9 cellular contexts compared by ENCODE assay signal in genomic region chr7:151244871-151245346, GRCh38. TPM values are rescaled to one million over a fixed set of nuclear protein-coding genes. Genes with fewer than 3 reads are reported as not detected.
A peak's percentile ranks its signal among the peaks of the same experiment; 100 is the strongest.
DNase-seq lines count a peak whose midpoint lies in the region; ATAC-seq and TF ChIP-seq lines count a peak whose summit lies in the region.
"Had no signal": no experiment of that assay in that cellular context is flagged by ENCODE, and none has a peak within 500 bp of the region (broad histone marks: within the 10 kb centered on the region; RNA-seq: fewer than 3 reads in every experiment).

No MANE protein-coding gene starts in this region.

- ATAC-seq in gastroesophageal sphincter (no peak), HG02852 (IDR thresholded peaks at IDR 0.05; ENCODE audit: unreplicated experiment) (no peak)

- 40% methylated on average over 15 of the region's 15 CpGs for WGBS in SK-N-SH (ENCODE audit: low lambda C conversion rate)
- no CpG with 5 or more reads among the region's 15 CpGs for whole genome bisulfite sequencing in gastroesophageal sphincter (ENCODE audit: low coverage in 1 of 2), 2 donors

- H2AFZ ChIP-seq in SK-N-SH (ENCODE audit: low read depth) = no peak overlapping the region

- peaks cover 23% of the 10 kb centered on the region for H3K79me2 ChIP-seq in SK-N-SH (ENCODE audit: insufficient read depth)

- H3K36me3 ChIP-seq in SK-N-SH (replicated peaks in 1 of 2; ENCODE audit: control insufficient read depth in 1 of 2, insufficient read depth in 2 of 2, low read length in 1 of 2) (peaks cover 9 to 31% of the 10 kb centered on the region in 2 experiments), gastroesophageal sphincter (peaks cover 0 to 28% of the 10 kb centered on the region in 2 donors), skeletal muscle tissue (ENCODE audit: control insufficient read depth in 3 of 3, insufficient read depth in 3 of 3, low read length in 3 of 3) (peaks cover 23 to 24% (median 24%) of the 10 kb centered on the region in 3 donors)

- POLR2A ChIA-PET in SK-N-SH (lab: Yijun Ruan, JAX) = interaction anchor here (0.6 to 3.7 kb wide), 3 partner anchors 8 to 18 kb away, joined by 3 to 20 read pairs (median 18); partner anchors contain the start of genes ABCF2 and CHPF2

- TF ChIP-seq CTCF in SK-N-SH (IDR thresholded peaks at IDR 0.05) = no peak
- TF ChIP-seq CTCF in gastroesophageal sphincter (IDR thresholded peaks at IDR 0.05) = no peak

- peaks cover 20% of the 10 kb centered on the region for H4K20me1 ChIP-seq in SK-N-SH (ENCODE audit: insufficient read depth)

- no peak for TF ChIP-seq RAD21 in SK-N-SH (IDR thresholded peaks at IDR 0.05; ENCODE audit: low read length)

- no peaks in the 10 kb centered on the region for H3K9me2 ChIP-seq in SK-N-SH

- H3K4me3 ChIP-seq in SK-N-SH (ENCODE audit: low read depth in 2 of 2, low read length in 1 of 2) = peak overlapping the region; percentile 39 to 46
- H3K4me3 ChIP-seq in gastroesophageal sphincter = peak overlapping the region; percentile 2 to 75
- peak overlapping the region; percentile 23 to 67 (median 28) for H3K4me3 ChIP-seq in skeletal muscle tissue (ENCODE audit: low read length in 3 of 3)

- TF ChIP-seq EP300 in SK-N-SH (IDR thresholded peaks at IDR 0.05; ENCODE audit: borderline replicate concordance in 1 of 2, low read depth in 1 of 2, low read length in 1 of 2) (no peak), gastroesophageal sphincter (IDR thresholded peaks at IDR 0.05) (no peak)

- H3K9ac ChIP-seq in SK-N-SH = no peak overlapping the region
- H3K9ac ChIP-seq in skeletal muscle tissue (ENCODE audit: low read depth in 1 of 3, low read length in 3 of 3) = peak overlapping the region in 2 of 3 donors; percentile 43 to 97

- peaks cover 37 to 50% of the 10 kb centered on the region in 2 experiments for H3K4me1 ChIP-seq in SK-N-SH (ENCODE audit: control insufficient read depth in 1 of 2, insufficient read depth in 2 of 2, low read depth in 1 of 2, low read length in 1 of 2)
- H3K4me1 ChIP-seq in gastroesophageal sphincter = peaks cover 0 to 71% (median 38%) of the 10 kb centered on the region in 3 donors
- H3K4me1 ChIP-seq in skeletal muscle tissue (ENCODE audit: control insufficient read depth in 3 of 3, insufficient read depth in 3 of 3, low read length in 3 of 3) = peaks cover 52 to 60% (median 52%) of the 10 kb centered on the region in 3 donors

- peak overlapping the region; percentile 90 for H3K4me2 ChIP-seq in SK-N-SH

- H3F3A ChIP-seq in SK-N-SH (replicated peaks; ENCODE audit: insufficient read depth) = peaks cover 39% of the 10 kb centered on the region

- TF ChIP-seq POLR2A in gastroesophageal sphincter (IDR thresholded peaks at IDR 0.05) = no peak

- H3K27ac ChIP-seq in SK-N-SH (ENCODE audit: low read depth in 2 of 2, low read length in 1 of 2) (peak overlapping the region in 1 of 2 experiments; percentile 59; a peak in 1 of 4 replicates), gastroesophageal sphincter (peak overlapping the region in 3 of 4 donors; percentile 92 to 96 (median 96)), skeletal muscle tissue (ENCODE audit: low read depth, low read length) (peak overlapping the region; percentile 97)
- H3K27ac ChIP-seq: 22Rv1 had no signal

- H3K9me3 ChIP-seq in SK-N-SH = no peaks in the 10 kb centered on the region
- no peaks in the 10 kb centered on the region for H3K9me3 ChIP-seq in gastroesophageal sphincter
- H3K9me3 ChIP-seq in skeletal muscle tissue (ENCODE audit: control insufficient read depth in 3 of 3, low read length in 3 of 3) = no peaks in the 10 kb centered on the region

- CTCF ChIA-PET in SK-N-SH (lab: Yijun Ruan, JAX) = interaction anchor here (0.7 to 6.2 kb wide), 55 partner anchors 8 to 389 kb away, joined by 3 to 122 read pairs (median 7); partner anchors contain the start of genes ABCF2, ASB10, CHPF2 and H2BK1

- H3K27me3 ChIP-seq in SK-N-SH (ENCODE audit: insufficient read depth) (no peaks in the 10 kb centered on the region), gastroesophageal sphincter (peaks cover 12% of the 10 kb centered on the region), skeletal muscle tissue (ENCODE audit: control insufficient read depth in 3 of 3, insufficient read depth in 3 of 3, low read length in 3 of 3) (peaks cover 0 to 7% (median 0%) of the 10 kb centered on the region in 3 donors)

- peak; percentile 59 for DNase-seq in DMS53 (lab: John Stamatoyannopoulos, UW)
- no peak for DNase-seq in DMS53 treated with DMSO at 0.1 percent for 48 hours (lab: John Stamatoyannopoulos, UW; ENCODE audit: unreplicated experiment)
- peak; percentile 76 for DNase-seq in SK-N-SH
- DNase-seq in NCI-H2029 (lab: John Stamatoyannopoulos, UW) = no peak
- DNase-seq in GOT3 (lab: John Stamatoyannopoulos, UW) = no peak

TF ChIP-seq in SK-N-SH, 30 proteins besides CTCF, POLR2A, EP300 and RAD21:
- TF ChIP-seq MXI1 (IDR thresholded peaks at IDR 0.05; ENCODE audit: low read depth, low read length) (no peak), FOXM1 (IDR thresholded peaks at IDR 0.05; ENCODE audit: low read depth) (no peak), ELF1 (IDR thresholded peaks at IDR 0.05) (no peak), NFIC (IDR thresholded peaks at IDR 0.05; ENCODE audit: borderline replicate concordance) (no peak), FOXJ3 (CRISPR knock-in tag; IDR thresholded peaks at IDR 0.05) (no peak), TAF1 (IDR thresholded peaks at IDR 0.05; ENCODE audit: borderline replicate concordance, low read depth, low read length) (no peak), SMC3 (IDR thresholded peaks at IDR 0.05; ENCODE audit: low read depth, low read length) (no peak), EZH2phosphoT487 (IDR thresholded peaks at IDR 0.05; ENCODE audit: borderline replicate concordance, low read depth) (no peak)
- TF ChIP-seq, protein P1, sequence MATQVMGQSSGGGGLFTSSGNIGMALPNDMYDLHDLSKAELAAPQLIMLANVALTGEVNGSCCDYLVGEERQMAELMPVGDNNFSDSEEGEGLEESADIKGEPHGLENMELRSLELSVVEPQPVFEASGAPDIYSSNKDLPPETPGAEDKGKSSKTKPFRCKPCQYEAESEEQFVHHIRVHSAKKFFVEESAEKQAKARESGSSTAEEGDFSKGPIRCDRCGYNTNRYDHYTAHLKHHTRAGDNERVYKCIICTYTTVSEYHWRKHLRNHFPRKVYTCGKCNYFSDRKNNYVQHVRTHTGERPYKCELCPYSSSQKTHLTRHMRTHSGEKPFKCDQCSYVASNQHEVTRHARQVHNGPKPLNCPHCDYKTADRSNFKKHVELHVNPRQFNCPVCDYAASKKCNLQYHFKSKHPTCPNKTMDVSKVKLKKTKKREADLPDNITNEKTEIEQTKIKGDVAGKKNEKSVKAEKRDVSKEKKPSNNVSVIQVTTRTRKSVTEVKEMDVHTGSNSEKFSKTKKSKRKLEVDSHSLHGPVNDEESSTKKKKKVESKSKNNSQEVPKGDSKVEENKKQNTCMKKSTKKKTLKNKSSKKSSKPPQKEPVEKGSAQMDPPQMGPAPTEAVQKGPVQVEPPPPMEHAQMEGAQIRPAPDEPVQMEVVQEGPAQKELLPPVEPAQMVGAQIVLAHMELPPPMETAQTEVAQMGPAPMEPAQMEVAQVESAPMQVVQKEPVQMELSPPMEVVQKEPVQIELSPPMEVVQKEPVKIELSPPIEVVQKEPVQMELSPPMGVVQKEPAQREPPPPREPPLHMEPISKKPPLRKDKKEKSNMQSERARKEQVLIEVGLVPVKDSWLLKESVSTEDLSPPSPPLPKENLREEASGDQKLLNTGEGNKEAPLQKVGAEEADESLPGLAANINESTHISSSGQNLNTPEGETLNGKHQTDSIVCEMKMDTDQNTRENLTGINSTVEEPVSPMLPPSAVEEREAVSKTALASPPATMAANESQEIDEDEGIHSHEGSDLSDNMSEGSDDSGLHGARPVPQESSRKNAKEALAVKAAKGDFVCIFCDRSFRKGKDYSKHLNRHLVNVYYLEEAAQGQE (IDR thresholded peaks at IDR 0.05; ENCODE audit: low read depth, low read length) = no peak
- TF ChIP-seq, protein P2, sequence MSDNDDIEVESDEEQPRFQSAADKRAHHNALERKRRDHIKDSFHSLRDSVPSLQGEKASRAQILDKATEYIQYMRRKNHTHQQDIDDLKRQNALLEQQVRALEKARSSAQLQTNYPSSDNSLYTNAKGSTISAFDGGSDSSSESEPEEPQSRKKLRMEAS (IDR thresholded peaks at IDR 0.05; ENCODE audit: low read depth) = no peak

RNA-seq across cellular contexts. Expression of gene SMARCD3, which starts 3.6 kb away (rescaled TPM):
- polyA plus RNA-seq in SK-N-SH (2012; rRNA removed) = 60.5 and 62.8 TPM in 2 replicates
- polyA plus RNA-seq in SK-N-SH (2012; cell fraction: cytosol; rRNA removed) = 30.4 and 41.6 TPM in 2 replicates
- 239 and 265 TPM in 2 replicates for polyA plus RNA-seq in SK-N-SH (2012; cell fraction: nucleus; rRNA removed)
- total RNA-seq in gastroesophageal sphincter = 10 to 100 TPM; 23.6 to 45.1 (median 39.8) TPM
- 101 TPM for total RNA-seq in skeletal muscle tissue

RNA-seq across cellular contexts. Expression of gene CHPF2, which starts 12.6 kb away (rescaled TPM):
- polyA plus RNA-seq in SK-N-SH (2012; rRNA removed) = 60.4 and 68.6 TPM in 2 replicates
- 27.8 and 47.3 TPM in 2 replicates for polyA plus RNA-seq in SK-N-SH (2012; cell fraction: cytosol; rRNA removed)
- polyA plus RNA-seq in SK-N-SH (2012; cell fraction: nucleus; rRNA removed) = 143 and 144 TPM in 2 replicates
- total RNA-seq in gastroesophageal sphincter (10 to 100 TPM; 18.0 to 38.1 (median 25.7) TPM), skeletal muscle tissue (16.2 TPM)

RNA-seq across cellular contexts. Expression of gene ABCF2, which starts 17.9 kb away (rescaled TPM):
- 75.4 and 102 TPM in 2 replicates for polyA plus RNA-seq in SK-N-SH (2012; rRNA removed)
- 49.9 and 79.5 TPM in 2 replicates for polyA plus RNA-seq in SK-N-SH (2012; cell fraction: cytosol; rRNA removed)
- polyA plus RNA-seq in SK-N-SH (2012; cell fraction: nucleus; rRNA removed) = 69.6 and 89.1 TPM in 2 replicates
- total RNA-seq in gastroesophageal sphincter = 10 to 100 TPM; 30.5 to 43.1 (median 36.5) TPM
- 20.9 TPM for total RNA-seq in skeletal muscle tissue

RNA-seq across cellular contexts. Expression of gene H2BK1, which starts 34.6 kb away (rescaled TPM):
- not detected in 2 replicates for polyA plus RNA-seq in SK-N-SH (2012; rRNA removed)
- not detected in 2 replicates for polyA plus RNA-seq in SK-N-SH (2012; cell fraction: cytosol; rRNA removed)
- 0.73 TPM in 1 of 2 replicates, not detected in the other for polyA plus RNA-seq in SK-N-SH (2012; cell fraction: nucleus; rRNA removed)
- not detected for total RNA-seq in gastroesophageal sphincter
- total RNA-seq in skeletal muscle tissue = not detected

RNA-seq across cellular contexts. Expression of gene ASB10, which starts 57.9 kb away (rescaled TPM):
- not detected in 2 replicates for polyA plus RNA-seq in SK-N-SH (2012; rRNA removed)
- polyA plus RNA-seq in SK-N-SH (2012; cell fraction: cytosol; rRNA removed) = not detected in 2 replicates
- not detected in 2 replicates for polyA plus RNA-seq in SK-N-SH (2012; cell fraction: nucleus; rRNA removed)
- not detected for total RNA-seq in gastroesophageal sphincter
- total RNA-seq in skeletal muscle tissue = 3.7 TPM

Comparison
In these comparisons a context has a peak if more than half of its experiments do, and no peak if none do; other contexts are left out.
1. DNase-seq: peak in DMS53 (single experiment) and SK-N-SH (single experiment); none in DMS53 treated with DMSO at 0.1 percent for 48 hours (single experiment), NCI-H2029 (single experiment) and GOT3 (single experiment).
2. Peak in every context shown above with its lines, with median percentiles within 50 percentile points of each other: H3K4me3 ChIP-seq.